In the genomic region with DNA sequence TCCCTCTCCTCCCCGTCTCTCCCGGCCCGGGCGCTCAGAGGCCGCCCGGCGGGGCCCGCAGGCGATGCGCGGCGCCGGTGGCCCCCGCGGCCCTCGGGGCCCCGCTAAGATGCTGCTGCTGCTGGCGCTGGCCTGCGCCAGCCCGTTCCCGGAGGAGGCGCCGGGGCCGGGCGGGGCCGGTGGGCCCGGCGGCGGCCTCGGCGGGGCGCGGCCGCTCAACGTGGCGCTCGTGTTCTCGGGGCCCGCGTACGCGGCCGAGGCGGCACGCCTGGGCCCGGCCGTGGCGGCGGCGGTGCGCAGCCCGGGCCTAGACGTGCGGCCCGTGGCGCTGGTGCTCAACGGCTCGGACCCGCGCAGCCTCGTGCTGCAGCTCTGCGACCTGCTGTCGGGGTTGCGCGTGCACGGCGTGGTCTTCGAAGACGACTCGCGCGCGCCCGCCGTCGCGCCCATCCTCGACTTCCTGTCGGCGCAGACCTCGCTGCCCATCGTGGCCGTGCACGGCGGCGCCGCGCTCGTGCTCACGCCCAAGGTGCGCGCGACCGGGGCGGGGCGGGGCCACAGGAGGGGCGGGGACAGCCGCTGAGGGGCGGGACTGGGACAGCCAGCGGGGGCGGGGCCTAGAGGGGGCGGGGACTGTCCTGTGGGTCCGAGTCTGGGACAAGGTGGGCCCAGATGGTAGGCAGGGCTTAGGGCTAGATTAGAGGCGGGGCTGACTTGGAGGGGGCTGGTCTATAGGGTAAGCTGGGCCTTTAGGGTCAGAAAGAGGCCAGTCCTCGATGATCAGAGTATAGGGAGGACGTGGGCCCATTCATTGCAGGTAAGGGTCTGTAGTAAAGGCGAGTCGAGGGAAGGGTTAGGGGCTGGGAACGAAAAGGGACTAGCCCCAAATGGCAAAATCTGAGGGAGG, we compare ENCODE assay signal across 2 cellular contexts.
TF ChIP-seq lines count a peak whose summit lies in the region.

No MANE protein-coding gene starts in this region.

TF ChIP-seq in A549, 52 proteins besides CTCF, POLR2A, EP300 and RAD21 (continued from another document):
- TF ChIP-seq, protein P1, sequence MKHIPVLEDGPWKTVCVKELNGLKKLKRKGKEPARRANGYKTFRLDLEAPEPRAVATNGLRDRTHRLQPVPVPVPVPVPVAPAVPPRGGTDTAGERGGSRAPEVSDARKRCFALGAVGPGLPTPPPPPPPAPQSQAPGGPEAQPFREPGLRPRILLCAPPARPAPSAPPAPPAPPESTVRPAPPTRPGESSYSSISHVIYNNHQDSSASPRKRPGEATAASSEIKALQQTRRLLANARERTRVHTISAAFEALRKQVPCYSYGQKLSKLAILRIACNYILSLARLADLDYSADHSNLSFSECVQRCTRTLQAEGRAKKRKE (CRISPR knock-in tag; IDR thresholded peaks at IDR 0.05; ENCODE audit: low read depth) = peak; percentile 93
- TF ChIP-seq, protein P2, sequence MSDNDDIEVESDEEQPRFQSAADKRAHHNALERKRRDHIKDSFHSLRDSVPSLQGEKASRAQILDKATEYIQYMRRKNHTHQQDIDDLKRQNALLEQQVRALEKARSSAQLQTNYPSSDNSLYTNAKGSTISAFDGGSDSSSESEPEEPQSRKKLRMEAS (IDR thresholded peaks at IDR 0.05) = peak; percentile 95
- TF ChIP-seq, protein P3, sequence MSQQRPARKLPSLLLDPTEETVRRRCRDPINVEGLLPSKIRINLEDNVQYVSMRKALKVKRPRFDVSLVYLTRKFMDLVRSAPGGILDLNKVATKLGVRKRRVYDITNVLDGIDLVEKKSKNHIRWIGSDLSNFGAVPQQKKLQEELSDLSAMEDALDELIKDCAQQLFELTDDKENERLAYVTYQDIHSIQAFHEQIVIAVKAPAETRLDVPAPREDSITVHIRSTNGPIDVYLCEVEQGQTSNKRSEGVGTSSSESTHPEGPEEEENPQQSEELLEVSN (IDR thresholded peaks at IDR 0.05; ENCODE audit: borderline replicate concordance, low read depth) = peak; percentile 93
- peak; percentile 88; a peak in 4 of 5 replicates for TF ChIP-seq JUN (IDR thresholded peaks at IDR 0.05)
- no peak for TF ChIP-seq CEBPB (IDR thresholded peaks at IDR 0.05)
- no peak for TF ChIP-seq RCOR1 (IDR thresholded peaks at IDR 0.05; ENCODE audit: low read depth, low read length)
- TF ChIP-seq, protein P4, sequence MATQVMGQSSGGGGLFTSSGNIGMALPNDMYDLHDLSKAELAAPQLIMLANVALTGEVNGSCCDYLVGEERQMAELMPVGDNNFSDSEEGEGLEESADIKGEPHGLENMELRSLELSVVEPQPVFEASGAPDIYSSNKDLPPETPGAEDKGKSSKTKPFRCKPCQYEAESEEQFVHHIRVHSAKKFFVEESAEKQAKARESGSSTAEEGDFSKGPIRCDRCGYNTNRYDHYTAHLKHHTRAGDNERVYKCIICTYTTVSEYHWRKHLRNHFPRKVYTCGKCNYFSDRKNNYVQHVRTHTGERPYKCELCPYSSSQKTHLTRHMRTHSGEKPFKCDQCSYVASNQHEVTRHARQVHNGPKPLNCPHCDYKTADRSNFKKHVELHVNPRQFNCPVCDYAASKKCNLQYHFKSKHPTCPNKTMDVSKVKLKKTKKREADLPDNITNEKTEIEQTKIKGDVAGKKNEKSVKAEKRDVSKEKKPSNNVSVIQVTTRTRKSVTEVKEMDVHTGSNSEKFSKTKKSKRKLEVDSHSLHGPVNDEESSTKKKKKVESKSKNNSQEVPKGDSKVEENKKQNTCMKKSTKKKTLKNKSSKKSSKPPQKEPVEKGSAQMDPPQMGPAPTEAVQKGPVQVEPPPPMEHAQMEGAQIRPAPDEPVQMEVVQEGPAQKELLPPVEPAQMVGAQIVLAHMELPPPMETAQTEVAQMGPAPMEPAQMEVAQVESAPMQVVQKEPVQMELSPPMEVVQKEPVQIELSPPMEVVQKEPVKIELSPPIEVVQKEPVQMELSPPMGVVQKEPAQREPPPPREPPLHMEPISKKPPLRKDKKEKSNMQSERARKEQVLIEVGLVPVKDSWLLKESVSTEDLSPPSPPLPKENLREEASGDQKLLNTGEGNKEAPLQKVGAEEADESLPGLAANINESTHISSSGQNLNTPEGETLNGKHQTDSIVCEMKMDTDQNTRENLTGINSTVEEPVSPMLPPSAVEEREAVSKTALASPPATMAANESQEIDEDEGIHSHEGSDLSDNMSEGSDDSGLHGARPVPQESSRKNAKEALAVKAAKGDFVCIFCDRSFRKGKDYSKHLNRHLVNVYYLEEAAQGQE (IDR thresholded peaks at IDR 0.05) = no peak
- TF ChIP-seq, protein P5, sequence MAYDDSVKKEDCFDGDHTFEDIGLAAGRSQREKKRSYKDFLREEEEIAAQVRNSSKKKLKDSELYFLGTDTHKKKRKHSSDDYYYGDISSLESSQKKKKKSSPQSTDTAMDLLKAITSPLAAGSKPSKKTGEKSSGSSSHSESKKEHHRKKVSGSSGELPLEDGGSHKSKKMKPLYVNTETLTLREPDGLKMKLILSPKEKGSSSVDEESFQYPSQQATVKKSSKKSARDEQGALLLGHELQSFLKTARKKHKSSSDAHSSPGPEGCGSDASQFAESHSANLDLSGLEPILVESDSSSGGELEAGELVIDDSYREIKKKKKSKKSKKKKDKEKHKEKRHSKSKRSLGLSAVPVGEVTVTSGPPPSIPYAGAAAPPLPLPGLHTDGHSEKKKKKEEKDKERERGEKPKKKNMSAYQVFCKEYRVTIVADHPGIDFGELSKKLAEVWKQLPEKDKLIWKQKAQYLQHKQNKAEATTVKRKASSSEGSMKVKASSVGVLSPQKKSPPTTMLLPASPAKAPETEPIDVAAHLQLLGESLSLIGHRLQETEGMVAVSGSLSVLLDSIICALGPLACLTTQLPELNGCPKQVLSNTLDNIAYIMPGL (CRISPR knock-in tag; IDR thresholded peaks at IDR 0.05; ENCODE audit: borderline replicate concordance) = no peak
- no peak for TF ChIP-seq POLR2AphosphoS2 (conservative IDR thresholded peaks at IDR 0.05; ENCODE audit: low read length)
- peak; percentile 91 for TF ChIP-seq HOXB5 (CRISPR knock-in tag; IDR thresholded peaks at IDR 0.05)
- no peak for TF ChIP-seq NR3C1 (IDR thresholded peaks at IDR 0.05)
- TF ChIP-seq, protein P6, sequence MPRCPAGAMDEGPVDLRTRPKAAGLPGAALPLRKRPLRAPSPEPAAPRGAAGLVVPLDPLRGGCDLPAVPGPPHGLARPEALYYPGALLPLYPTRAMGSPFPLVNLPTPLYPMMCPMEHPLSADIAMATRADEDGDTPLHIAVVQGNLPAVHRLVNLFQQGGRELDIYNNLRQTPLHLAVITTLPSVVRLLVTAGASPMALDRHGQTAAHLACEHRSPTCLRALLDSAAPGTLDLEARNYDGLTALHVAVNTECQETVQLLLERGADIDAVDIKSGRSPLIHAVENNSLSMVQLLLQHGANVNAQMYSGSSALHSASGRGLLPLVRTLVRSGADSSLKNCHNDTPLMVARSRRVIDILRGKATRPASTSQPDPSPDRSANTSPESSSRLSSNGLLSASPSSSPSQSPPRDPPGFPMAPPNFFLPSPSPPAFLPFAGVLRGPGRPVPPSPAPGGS (IDR thresholded peaks at IDR 0.05) = peak; percentile 51; the same call in 2 of the 3 replicates
- TF ChIP-seq NFE2L2 (conservative IDR thresholded peaks at IDR 0.05; ENCODE audit: low read length) = no peak
- no peak for TF ChIP-seq KDM1A (IDR thresholded peaks at IDR 0.05; ENCODE audit: low read depth)
- TF ChIP-seq EHF (CRISPR knock-in tag; IDR thresholded peaks at IDR 0.05) = peak; percentile 79; the same call in 1 of the 2 replicates
- TF ChIP-seq TP53 (CRISPR knock-in tag; IDR thresholded peaks at IDR 0.05) = 0 out of 2 replicates have a peak, but pooled peaks have one; percentile 43
- TF ChIP-seq FOXS1 (CRISPR knock-in tag; IDR thresholded peaks at IDR 0.05) = 0 out of 2 replicates have a peak, but pooled peaks have one; percentile 39
- no peak for TF ChIP-seq PHF8 (IDR thresholded peaks at IDR 0.05; ENCODE audit: borderline replicate concordance, low read depth)

TF ChIP-seq in SK-N-SH treated with all-trans-retinoic acid at 6 μM for 48 hours, 23 proteins besides CTCF, POLR2A, EP300 and RAD21:
- TF ChIP-seq, protein P7, sequence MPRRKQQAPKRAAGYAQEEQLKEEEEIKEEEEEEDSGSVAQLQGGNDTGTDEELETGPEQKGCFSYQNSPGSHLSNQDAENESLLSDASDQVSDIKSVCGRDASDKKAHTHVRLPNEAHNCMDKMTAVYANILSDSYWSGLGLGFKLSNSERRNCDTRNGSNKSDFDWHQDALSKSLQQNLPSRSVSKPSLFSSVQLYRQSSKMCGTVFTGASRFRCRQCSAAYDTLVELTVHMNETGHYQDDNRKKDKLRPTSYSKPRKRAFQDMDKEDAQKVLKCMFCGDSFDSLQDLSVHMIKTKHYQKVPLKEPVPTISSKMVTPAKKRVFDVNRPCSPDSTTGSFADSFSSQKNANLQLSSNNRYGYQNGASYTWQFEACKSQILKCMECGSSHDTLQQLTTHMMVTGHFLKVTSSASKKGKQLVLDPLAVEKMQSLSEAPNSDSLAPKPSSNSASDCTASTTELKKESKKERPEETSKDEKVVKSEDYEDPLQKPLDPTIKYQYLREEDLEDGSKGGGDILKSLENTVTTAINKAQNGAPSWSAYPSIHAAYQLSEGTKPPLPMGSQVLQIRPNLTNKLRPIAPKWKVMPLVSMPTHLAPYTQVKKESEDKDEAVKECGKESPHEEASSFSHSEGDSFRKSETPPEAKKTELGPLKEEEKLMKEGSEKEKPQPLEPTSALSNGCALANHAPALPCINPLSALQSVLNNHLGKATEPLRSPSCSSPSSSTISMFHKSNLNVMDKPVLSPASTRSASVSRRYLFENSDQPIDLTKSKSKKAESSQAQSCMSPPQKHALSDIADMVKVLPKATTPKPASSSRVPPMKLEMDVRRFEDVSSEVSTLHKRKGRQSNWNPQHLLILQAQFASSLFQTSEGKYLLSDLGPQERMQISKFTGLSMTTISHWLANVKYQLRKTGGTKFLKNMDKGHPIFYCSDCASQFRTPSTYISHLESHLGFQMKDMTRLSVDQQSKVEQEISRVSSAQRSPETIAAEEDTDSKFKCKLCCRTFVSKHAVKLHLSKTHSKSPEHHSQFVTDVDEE (CRISPR knock-in tag; IDR thresholded peaks at IDR 0.05) = peak; percentile 86
- TF ChIP-seq SNAI2 (CRISPR knock-in tag; IDR thresholded peaks at IDR 0.05) (peak; percentile 44; the same call in 1 of the 2 replicates), ZNF565 (CRISPR knock-in tag; conservative IDR thresholded peaks at IDR 0.05; ENCODE audit: low read depth) (0 out of 2 replicates have a peak, but pooled peaks have one; percentile 72)
- TF ChIP-seq, protein P8, sequence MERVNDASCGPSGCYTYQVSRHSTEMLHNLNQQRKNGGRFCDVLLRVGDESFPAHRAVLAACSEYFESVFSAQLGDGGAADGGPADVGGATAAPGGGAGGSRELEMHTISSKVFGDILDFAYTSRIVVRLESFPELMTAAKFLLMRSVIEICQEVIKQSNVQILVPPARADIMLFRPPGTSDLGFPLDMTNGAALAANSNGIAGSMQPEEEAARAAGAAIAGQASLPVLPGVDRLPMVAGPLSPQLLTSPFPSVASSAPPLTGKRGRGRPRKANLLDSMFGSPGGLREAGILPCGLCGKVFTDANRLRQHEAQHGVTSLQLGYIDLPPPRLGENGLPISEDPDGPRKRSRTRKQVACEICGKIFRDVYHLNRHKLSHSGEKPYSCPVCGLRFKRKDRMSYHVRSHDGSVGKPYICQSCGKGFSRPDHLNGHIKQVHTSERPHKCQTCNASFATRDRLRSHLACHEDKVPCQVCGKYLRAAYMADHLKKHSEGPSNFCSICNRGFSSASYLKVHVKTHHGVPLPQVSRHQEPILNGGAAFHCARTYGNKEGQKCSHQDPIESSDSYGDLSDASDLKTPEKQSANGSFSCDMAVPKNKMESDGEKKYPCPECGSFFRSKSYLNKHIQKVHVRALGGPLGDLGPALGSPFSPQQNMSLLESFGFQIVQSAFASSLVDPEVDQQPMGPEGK (CRISPR knock-in tag; IDR thresholded peaks at IDR 0.05; ENCODE audit: borderline replicate concordance) = no peak
